ENCODE assay signal across 8 cellular contexts in the genomic region with DNA sequence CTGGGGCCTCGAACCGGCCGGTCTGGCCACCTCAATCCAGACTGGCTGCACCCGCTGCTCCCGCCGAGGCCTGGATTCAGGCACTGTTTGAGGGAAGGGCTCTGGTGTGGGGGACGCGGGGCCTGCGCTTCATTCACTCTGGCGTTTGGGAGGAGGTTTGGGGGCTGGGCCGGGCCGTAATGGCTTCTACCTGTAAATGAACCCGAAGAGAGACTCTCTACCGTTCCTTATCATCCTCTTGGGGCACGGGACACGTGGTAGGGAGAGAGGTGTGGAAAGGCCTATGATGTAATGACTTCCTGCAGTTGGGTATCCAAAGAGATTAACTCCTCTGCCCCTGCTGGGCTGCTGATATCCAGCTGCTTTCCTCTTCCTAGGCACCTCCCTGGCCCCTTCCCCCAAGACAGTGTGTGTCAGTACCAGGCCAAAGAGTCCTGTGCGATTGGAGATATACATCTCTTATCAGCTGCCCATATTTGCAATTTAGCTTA. TPM values are rescaled to one million over a fixed set of nuclear protein-coding genes. Genes with fewer than 3 reads are reported as not detected.
A peak's percentile ranks its signal among the peaks of the same experiment; 100 is the strongest.
DNase-seq lines count a peak whose midpoint lies in the region; ATAC-seq and TF ChIP-seq lines count a peak whose summit lies in the region.

No MANE protein-coding gene starts in this region.

- POLR2A ChIA-PET in WTC11 (lab: Charles Lee), result interaction anchor here (0.5 to 1.6 kb wide), 6 partner anchors 9 to 532 kb away, joined by 3 to 5 read pairs (median 3); partner anchors contain the start of gene SESN1
- POLR2A ChIA-PET in naive thymus-derived CD4-positive, alpha-beta T cell (lab: Charles Lee), result interaction anchor here (0.7 to 1.0 kb wide), 2 partner anchors 14 to 332 kb away, joined by 3 read pairs; no protein-coding TSS in a partner anchor

- DNase-seq in ELF-1 (ENCODE audit: low read depth, low spot score), result peak; percentile 88
- DNase-seq in NCI-H1105 treated with DMSO at 0.1 percent for 48 hours (lab: John Stamatoyannopoulos, UW), result peak; percentile 83
- peak; percentile 74 for DNase-seq in WTC11 (ENCODE audit: low spot score)
- DNase-seq in foreskin fibroblast, result peak; percentile 75 to 90
- no peak for DNase-seq in naive thymus-derived CD4-positive, alpha-beta T cell

- peak overlapping the region; percentile 85 for H3K4me3 Mint-ChIP-seq in WTC11
- H3K4me3 Mint-ChIP-seq in naive thymus-derived CD4-positive, alpha-beta T cell, result peak overlapping the region; percentile 67 to 87 (median 78)

- no peaks in the 10 kb centered on the region for H3K9me3 Mint-ChIP-seq in WTC11
- H3K9me3 Mint-ChIP-seq in naive thymus-derived CD4-positive, alpha-beta T cell, result no peaks in the 10 kb centered on the region

- no peak for TF ChIP-seq CTCF in WTC11 (IDR thresholded peaks at IDR 0.05)
- no peak for TF ChIP-seq CTCF in foreskin fibroblast (IDR thresholded peaks at IDR 0.05; ENCODE audit: low read depth, low read length)

- H3K36me3 ChIP-seq in naive thymus-derived CD4-positive, alpha-beta T cell (ENCODE audit: control insufficient read depth in 2 of 3, insufficient read depth in 3 of 3, low read length in 3 of 3), result peaks cover 0 to 11% (median 0%) of the 10 kb centered on the region in 3 experiments

- no peak overlapping the region for H3K27ac ChIP-seq in naive thymus-derived CD4-positive, alpha-beta T cell (ENCODE audit: low read depth, low read length)

- H3K27ac Mint-ChIP-seq in WTC11, result peak overlapping the region; percentile 84
- H3K27ac Mint-ChIP-seq in naive thymus-derived CD4-positive, alpha-beta T cell, result peak overlapping the region in 8 of 9 donors; percentile 1 to 72 (median 30)

- ATAC-seq in WTC11, result peak; percentile 26
- ATAC-seq in naive thymus-derived CD4-positive, alpha-beta T cell, result no peak
- no peak for ATAC-seq in HG03196 (IDR thresholded peaks at IDR 0.05; ENCODE audit: unreplicated experiment)
- no peak for ATAC-seq in HG02938 (IDR thresholded peaks at IDR 0.05; ENCODE audit: unreplicated experiment)
- ATAC-seq in HG03521 (IDR thresholded peaks at IDR 0.05; ENCODE audit: unreplicated experiment), result no peak

- CTCF ChIA-PET in WTC11 (lab: Charles Lee), result interaction anchor here (1.2 to 2.6 kb wide), 2 partner anchors 91 to 276 kb away, joined by 3 to 9 read pairs; no protein-coding TSS in a partner anchor
- CTCF ChIA-PET in naive thymus-derived CD4-positive, alpha-beta T cell (lab: Charles Lee), result interaction anchor here (0.7 kb wide), 1 partner anchor 183 kb away, joined by 3 read pairs; no protein-coding TSS in a partner anchor

- peaks cover 32 to 36% of the 10 kb centered on the region in 2 donors for H3K4me1 ChIP-seq in naive thymus-derived CD4-positive, alpha-beta T cell (ENCODE audit: control insufficient read depth in 2 of 2, insufficient read depth in 2 of 2, low read length in 2 of 2)

- intact Hi-C loops in naive thymus-derived CD4-positive, alpha-beta T cell (cut with micrococcal nuclease), result no loop called here

- H3K9me3 ChIP-seq in naive thymus-derived CD4-positive, alpha-beta T cell (ENCODE audit: control insufficient read depth in 2 of 3, low read length in 3 of 3), result no peaks in the 10 kb centered on the region

- H3K27me3 Mint-ChIP-seq in WTC11 (ENCODE audit: low read depth), result peaks cover 25% of the 10 kb centered on the region
- H3K27me3 Mint-ChIP-seq in naive thymus-derived CD4-positive, alpha-beta T cell, result peaks cover 0 to 34% (median 0%) of the 10 kb centered on the region in 5 donors

- H3K4me1 Mint-ChIP-seq in WTC11, result peaks cover 39% of the 10 kb centered on the region
- H3K4me1 Mint-ChIP-seq in naive thymus-derived CD4-positive, alpha-beta T cell, result peaks cover 41 to 58% (median 53%) of the 10 kb centered on the region in 7 donors

- peaks cover 4% of the 10 kb centered on the region; the same call in 1 of the 2 replicates for H3K36me3 Mint-ChIP-seq in WTC11
- peaks cover 0 to 16% (median 6%) of the 10 kb centered on the region in 5 donors for H3K36me3 Mint-ChIP-seq in naive thymus-derived CD4-positive, alpha-beta T cell

- peak overlapping the region; percentile 85 to 88 for H3K4me3 ChIP-seq in foreskin fibroblast (ENCODE audit: low read depth in 1 of 2, low read length in 2 of 2)
- no peak overlapping the region for H3K4me3 ChIP-seq in naive thymus-derived CD4-positive, alpha-beta T cell (ENCODE audit: low read length)

- H3K27me3 ChIP-seq in naive thymus-derived CD4-positive, alpha-beta T cell (ENCODE audit: control insufficient read depth in 2 of 2, insufficient read depth in 2 of 2, low read length in 2 of 2), result no peaks in the 10 kb centered on the region

TF ChIP-seq in WTC11, 78 proteins besides CTCF, POLR2A, EP300 and RAD21 (continues in another document):
- TF ChIP-seq, protein P1, sequence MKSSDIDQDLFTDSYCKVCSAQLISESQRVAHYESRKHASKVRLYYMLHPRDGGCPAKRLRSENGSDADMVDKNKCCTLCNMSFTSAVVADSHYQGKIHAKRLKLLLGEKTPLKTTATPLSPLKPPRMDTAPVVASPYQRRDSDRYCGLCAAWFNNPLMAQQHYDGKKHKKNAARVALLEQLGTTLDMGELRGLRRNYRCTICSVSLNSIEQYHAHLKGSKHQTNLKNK (CRISPR knock-in tag; IDR thresholded peaks at IDR 0.05), result no peak
- TF ChIP-seq TCF7 (CRISPR knock-in tag; IDR thresholded peaks at IDR 0.05; ENCODE audit: low read depth), result no peak
- no peak for TF ChIP-seq ZNF219 (CRISPR knock-in tag; IDR thresholded peaks at IDR 0.05; ENCODE audit: borderline replicate concordance)
- peak; percentile 96 for TF ChIP-seq ETV6 (CRISPR knock-in tag; IDR thresholded peaks at IDR 0.05)
- TF ChIP-seq IRF1 (CRISPR knock-in tag; IDR thresholded peaks at IDR 0.05), result no peak
- TF ChIP-seq ESRRA (CRISPR knock-in tag; IDR thresholded peaks at IDR 0.05; ENCODE audit: borderline replicate concordance), result peak; percentile 55; the same call in 1 of the 2 replicates
- TF ChIP-seq ZNF532 (CRISPR knock-in tag; IDR thresholded peaks at IDR 0.05; ENCODE audit: borderline replicate concordance), result no peak

RNA-seq across cellular contexts. Expression of gene FOXO3, which starts 1.8 kb away (rescaled TPM):
- 15.6 to 18.1 TPM (median 17.8 TPM) in 3 replicates for total RNA-seq in WTC11 (2021)
- total RNA-seq in naive thymus-derived CD4-positive, alpha-beta T cell, result 10 to 100 TPM; 11.6 to 39.5 (median 21.7) TPM
- 10 to 100 TPM; 17.8 to 19.9 TPM for polyA plus RNA-seq in naive thymus-derived CD4-positive, alpha-beta T cell

Comparison
In these comparisons a context has a peak if more than half of its experiments do, and no peak if none do; other contexts are left out.
1. DNase-seq: peak in ELF-1 (single experiment), NCI-H1105 treated with DMSO at 0.1 percent for 48 hours (single experiment), WTC11 (single experiment) and foreskin fibroblast (2 of 2); none in naive thymus-derived CD4-positive, alpha-beta T cell (0 of 9).